Comparison of ENCODE assay signal across 29 cellular contexts in the genomic region with DNA sequence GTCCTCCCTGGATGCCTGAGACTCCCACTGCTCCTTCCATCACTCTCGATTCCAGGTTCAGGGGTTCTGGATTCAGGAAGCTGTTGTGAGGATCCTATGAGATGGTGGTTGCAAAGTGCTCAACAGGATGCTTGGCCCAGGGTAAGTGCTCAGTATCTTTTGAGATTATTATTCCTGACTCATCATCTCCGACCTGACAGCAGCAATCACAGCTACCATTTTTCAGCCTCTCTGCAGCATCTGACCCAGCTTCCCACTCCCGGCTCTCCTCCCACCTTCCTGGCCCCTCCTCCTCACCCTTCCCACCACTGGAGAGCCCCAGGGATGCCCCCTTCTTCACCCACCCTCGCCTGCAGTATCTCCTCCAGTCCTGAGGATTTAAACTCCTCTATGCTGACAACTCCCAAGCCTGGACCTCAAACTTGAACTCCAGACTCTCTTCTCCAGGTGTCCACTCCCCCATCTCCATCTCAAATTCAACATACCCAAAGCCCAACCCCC. TPM values are rescaled to one million over a fixed set of nuclear protein-coding genes. Genes with fewer than 3 reads are reported as not detected.
A peak's percentile ranks its signal among the peaks of the same experiment; 100 is the strongest.
DNase-seq lines count a peak whose midpoint lies in the region; ATAC-seq, FAIRE-seq and TF ChIP-seq lines count a peak whose summit lies in the region.
"Had no signal": no experiment of that assay in that cellular context is flagged by ENCODE, and none has a peak within 500 bp of the region (broad histone marks: within the 10 kb centered on the region; RNA-seq: fewer than 3 reads in every experiment).

No MANE protein-coding gene starts in this region.

- H2AFZ ChIP-seq in neuronal stem cell (ENCODE audit: low read length) (no peak overlapping the region), HepG2 (ENCODE audit: low read length) (no peak overlapping the region)
- H2AFZ ChIP-seq: PC-9 had no signal

- no peak for DNase-seq in activated naive CD4-positive, alpha-beta T cell treated with Interleukin-2 at 50 U/mL for 16 hours
- DNase-seq in amniotic epithelial cell (ENCODE audit: low read depth) = peak; percentile 24
- no peak for DNase-seq in neuronal stem cell (ENCODE audit: low spot score)
- no peak for DNase-seq in tibial artery
- DNase-seq in AML-193 (lab: John Stamatoyannopoulos, UW) = no peak
- DNase-seq in HepG2 (ENCODE audit: low spot score) = no peak
- DNase-seq in NCI-H1417 treated with DMSO at 0.1 percent for 48 hours (lab: John Stamatoyannopoulos, UW) = no peak
- DNase-seq: 8988T; ACHN; CD4-positive, CD25-positive, alpha-beta regulatory T cell; DMS53; KBM-7; MV-4-11; NCI-H1105; NCI-H146; NCI-H1930; NCI-H2107; NCI-H526 treated with DMSO at 0.1 percent for 48 hours; SHP77 treated with DMSO at 0.1 percent for 48 hours; SW 1271 had no signal

- H2AK5ac ChIP-seq in neuronal stem cell (ENCODE audit: low read depth, low read length) = no peak overlapping the region

- in situ Hi-C loops in HepG2 (cut with HindIII; ENCODE audit: extremely low pct_ligation_motif_present, low pct_unique_long_range_greater_than_20kb) = no loop called here

- peaks cover 2% of the 10 kb centered on the region for H3K79me1 ChIP-seq in neuronal stem cell (ENCODE audit: low read depth, low read length)

- no peak overlapping the region for H3K4me3 Mint-ChIP-seq in activated naive CD4-positive, alpha-beta T cell treated with anti-CD3 and anti-CD28 coated beads, Interleukin-2, amount 50 U/mL, for 24 hours
- H3K4me3 Mint-ChIP-seq: CD4-positive, CD25-positive, alpha-beta regulatory T cell had no signal

- no peak overlapping the region for H3K9ac ChIP-seq in neuronal stem cell (ENCODE audit: low read depth, low read length, poor library complexity)
- no peak overlapping the region for H3K9ac ChIP-seq in HepG2 (ENCODE audit: insufficient read depth, low read depth, low read length)
- H3K9ac ChIP-seq: BLaER1 had no signal

- H2BK12ac ChIP-seq in neuronal stem cell (ENCODE audit: low read length) = no peak overlapping the region

- no peak overlapping the region for H3K18ac ChIP-seq in neuronal stem cell (ENCODE audit: low read length)

- no peaks in the 10 kb centered on the region for H4K20me1 ChIP-seq in HepG2 (ENCODE audit: insufficient read depth, low read length)
- H4K20me1 ChIP-seq: BLaER1 had no signal

- H3K4me2 ChIP-seq in neuronal stem cell (ENCODE audit: insufficient read depth, low read length, poor library complexity, severe bottlenecking) (no peak overlapping the region), HepG2 (ENCODE audit: low read depth, low read length) (no peak overlapping the region)
- H3K4me2 ChIP-seq: BLaER1, PC-9 had no signal

- H3K36me3 ChIP-seq in neuronal stem cell (replicated peaks in 1 of 2; ENCODE audit: control insufficient read depth in 2 of 2, insufficient read depth in 2 of 2, low read length in 2 of 2) = peaks cover 0 to 32% of the 10 kb centered on the region in 2 donors
- H3K36me3 ChIP-seq in tibial artery = peaks cover 27 to 55% (median 36%) of the 10 kb centered on the region in 3 donors
- H3K36me3 ChIP-seq in HepG2 (replicated peaks in 1 of 2; ENCODE audit: control insufficient read depth in 1 of 2, insufficient read depth in 2 of 2, low read length in 2 of 2) = no peaks in the 10 kb centered on the region
- H3K36me3 ChIP-seq: HAP-1 had no signal

- H3K9me3 Mint-ChIP-seq in activated naive CD4-positive, alpha-beta T cell treated with anti-CD3 and anti-CD28 coated beads, Interleukin-2, amount 50 U/mL, for 24 hours = peaks cover 5% of the 10 kb centered on the region

- H3K4me3 ChIP-seq in neuronal stem cell (ENCODE audit: low read length in 2 of 2) = no peak overlapping the region
- H3K4me3 ChIP-seq in tibial artery = no peak overlapping the region
- no peak overlapping the region for H3K4me3 ChIP-seq in HepG2 (replicated peaks in 1 of 3; ENCODE audit: insufficient read depth in 1 of 3, low read depth in 2 of 3, low read length in 3 of 3)
- H3K4me3 ChIP-seq: BLaER1, HAP-1, PC-9 had no signal

- no peak overlapping the region for H4K91ac ChIP-seq in neuronal stem cell (ENCODE audit: low read depth, low read length, poor library complexity)

- H3K9me3 ChIP-seq in neuronal stem cell (replicated peaks in 1 of 2; ENCODE audit: control insufficient read depth in 2 of 2, insufficient read depth in 1 of 2, low read depth in 1 of 2, low read length in 2 of 2) = peaks cover 0 to 3% of the 10 kb centered on the region in 2 donors
- no peaks in the 10 kb centered on the region for H3K9me3 ChIP-seq in tibial artery
- no peaks in the 10 kb centered on the region for H3K9me3 ChIP-seq in HepG2 (ENCODE audit: low read length)
- H3K9me3 ChIP-seq: HAP-1 had no signal

- WGBS in neuronal stem cell (ENCODE audit: extremely low coverage in 2 of 2, insufficient read length in 2 of 2, insufficient replicate concordance in 1 of 2), 2 donors = no CpG with 5 or more reads among the region's 4 CpGs
- 0% methylated on average over 4 of the region's 4 CpGs for WGBS in HepG2 (ENCODE audit: low lambda C conversion rate)

- TF ChIP-seq RAD21 in HepG2 (CRISPR knock-in tag; IDR thresholded peaks at IDR 0.05) = no peak

- H3K14ac ChIP-seq in neuronal stem cell (ENCODE audit: low read length) = no peak overlapping the region

- H3K4me1 Mint-ChIP-seq in activated naive CD4-positive, alpha-beta T cell treated with anti-CD3 and anti-CD28 coated beads, Interleukin-2, amount 50 U/mL, for 24 hours = no peaks in the 10 kb centered on the region

- no peaks in the 10 kb centered on the region for H3K36me3 Mint-ChIP-seq in activated naive CD4-positive, alpha-beta T cell treated with anti-CD3 and anti-CD28 coated beads, Interleukin-2, amount 50 U/mL, for 24 hours
- H3K36me3 Mint-ChIP-seq: CD4-positive, CD25-positive, alpha-beta regulatory T cell had no signal

- no peak for TF ChIP-seq EP300 in HepG2 (IDR thresholded peaks at IDR 0.05; ENCODE audit: low read depth in 2 of 2, low read length in 2 of 2)
- no peak for TF ChIP-seq EP300 in HepG2 (CRISPR knock-in tag; IDR thresholded peaks at IDR 0.05; ENCODE audit: borderline replicate concordance)

- no peak for FAIRE-seq in HepG2 (lab: Jason Lieb, UNC)
- FAIRE-seq: D721Med, GM18507 had no signal

- TF ChIP-seq POLR2A in HepG2 (IDR thresholded peaks at IDR 0.05; ENCODE audit: insufficient read depth in 1 of 2, low read depth in 2 of 2, low read length in 2 of 2) = no peak

- intact Hi-C loops in tibial artery (cut with DNase I; ENCODE audit: low total_unique reads) (no loop called here), HepG2 (cut with micrococcal nuclease; ENCODE audit: unreplicated experiment) (no loop called here)

- H3K27ac Mint-ChIP-seq in activated naive CD4-positive, alpha-beta T cell treated with anti-CD3 and anti-CD28 coated beads, Interleukin-2, amount 50 U/mL, for 24 hours = peak overlapping the region; percentile 41
- H3K27ac Mint-ChIP-seq: CD4-positive, CD25-positive, alpha-beta regulatory T cell had no signal

- no peak overlapping the region for H4K8ac ChIP-seq in neuronal stem cell (ENCODE audit: low read depth, low read length)

- H3K27ac ChIP-seq in neuronal stem cell (replicated peaks; ENCODE audit: low read length) (no peak overlapping the region), tibial artery (peak overlapping the region; percentile 43 to 75), HepG2 (ENCODE audit: extremely low read length, insufficient read depth, low read length) (no peak overlapping the region)
- H3K27ac ChIP-seq: BLaER1, PC-9, RWPE1 had no signal

- POLR2A ChIA-PET in HepG2 (lab: Yijun Ruan, JAX) = no interaction called here

- no peaks in the 10 kb centered on the region for H3K27me3 ChIP-seq in neuronal stem cell (ENCODE audit: control insufficient read depth in 3 of 3, insufficient read depth in 3 of 3, low read depth in 1 of 3, low read length in 3 of 3)
- no peaks in the 10 kb centered on the region for H3K27me3 ChIP-seq in tibial artery
- H3K27me3 ChIP-seq in HepG2 (ENCODE audit: control insufficient read depth in 1 of 2, insufficient read depth in 2 of 2, low read length in 2 of 2) = peaks cover 2 to 29% of the 10 kb centered on the region in 2 experiments; a peak in 2 of 5 replicates
- H3K27me3 ChIP-seq: BLaER1 had no signal

- H3K79me2 ChIP-seq in HepG2 (ENCODE audit: insufficient read depth, low read length) = no peaks in the 10 kb centered on the region

- H3K23ac ChIP-seq in neuronal stem cell (ENCODE audit: low read depth, low read length, poor library complexity) = no peak overlapping the region

- no peak overlapping the region for H3K4ac ChIP-seq in neuronal stem cell (ENCODE audit: low read length)

- H2BK15ac ChIP-seq in neuronal stem cell (ENCODE audit: low read length) = no peak overlapping the region

- no peaks in the 10 kb centered on the region for H3K4me1 ChIP-seq in neuronal stem cell (ENCODE audit: control insufficient read depth in 2 of 2, insufficient read depth in 1 of 2, low read depth in 1 of 2, low read length in 2 of 2)
- H3K4me1 ChIP-seq in tibial artery = peaks cover 0 to 73% (median 5%) of the 10 kb centered on the region in 4 donors
- no peaks in the 10 kb centered on the region for H3K4me1 ChIP-seq in HepG2 (ENCODE audit: insufficient read depth, low read length)
- H3K4me1 ChIP-seq: BLaER1, HAP-1 had no signal

- peaks cover 13% of the 10 kb centered on the region for H3K27me3 Mint-ChIP-seq in activated naive CD4-positive, alpha-beta T cell treated with anti-CD3 and anti-CD28 coated beads, Interleukin-2, amount 50 U/mL, for 24 hours

- CTCF ChIA-PET in HepG2 (lab: Yijun Ruan, JAX; ENCODE audit: low intra/inter-chr PET ratio, low total read pairs) = interaction anchor here (1.2 kb wide), 1 partner anchor 185 kb away, joined by 3 read pairs; no protein-coding TSS in a partner anchor

- no peak overlapping the region for H2BK120ac ChIP-seq in neuronal stem cell (ENCODE audit: low read depth, low read length)

- no peak for ATAC-seq in HepG2

- H2BK5ac ChIP-seq in neuronal stem cell (ENCODE audit: low read length) = peak overlapping the region; percentile 32

- no peak for TF ChIP-seq CTCF in tibial artery (IDR thresholded peaks at IDR 0.05)
- TF ChIP-seq CTCF in HepG2 (CRISPR knock-in tag; IDR thresholded peaks at IDR 0.05) = no peak

- no TSS peak for BruUV-seq in HepG2 (replicated peaks; lab: Mats Ljungman, UMichigan)

RNA-seq across cellular contexts. Expression of gene KCNB1, which starts 36.8 kb away (rescaled TPM):
- 0.52 TPM for polyA plus RNA-seq in neuronal stem cell (2013, experiment 1 of 2)
- polyA plus RNA-seq in neuronal stem cell (2013, experiment 2 of 2) = 0.51 TPM
- total RNA-seq in HepG2 (2016; rRNA removed; fragmentation: Illumina TruSeq; extraction: Trizol) = 0.02 TPM in 1 of 2 replicates, not detected in the other
- not detected in 2 replicates for total RNA-seq in HepG2 (2016; cell fraction: cytosol; rRNA removed; fragmentation: Illumina TruSeq; extraction: Trizol; ENCODE audit: low read depth)
- total RNA-seq in HepG2 (2016; cell fraction: insoluble cytoplasmic fraction; rRNA removed; fragmentation: Illumina TruSeq; extraction: Trizol) = 0.04 TPM in 1 of 2 replicates, not detected in the other
- total RNA-seq in HepG2 (2016; cell fraction: membrane; rRNA removed; fragmentation: Illumina TruSeq; extraction: Trizol) = not detected in 2 replicates
- total RNA-seq in HepG2 (2016; cell fraction: nucleus; rRNA removed; fragmentation: Illumina TruSeq; extraction: Trizol) = 0.09 TPM in 1 of 2 replicates, not detected in the other
- polyA plus RNA-seq in HepG2 (2011; rRNA removed) = 0.01 TPM in 1 of 2 replicates, not detected in the other
- polyA plus RNA-seq in HepG2 (2011; cell fraction: cytosol; rRNA removed) = 0.03 TPM in 1 of 2 replicates, not detected in the other
- polyA plus RNA-seq in HepG2 (2011; cell fraction: nucleus; rRNA removed) = not detected in 2 replicates
- polyA plus RNA-seq in HepG2 (2012) = 0.05 and 0.09 TPM in 2 replicates
- polyA plus RNA-seq in HepG2 (2016; cell fraction: cytosol; fragmentation: Illumina TruSeq; extraction: Trizol; ENCODE audit: low read depth) = not detected in 2 replicates
- not detected in 2 replicates for polyA plus RNA-seq in HepG2 (2016; cell fraction: insoluble cytoplasmic fraction; fragmentation: Illumina TruSeq; extraction: Trizol; ENCODE audit: low read depth)
- polyA plus RNA-seq in HepG2 (2016; cell fraction: membrane; fragmentation: Illumina TruSeq; extraction: Trizol; ENCODE audit: low read depth) = not detected in 2 replicates
- not detected in 2 replicates for polyA plus RNA-seq in HepG2 (2016; cell fraction: nucleus; fragmentation: Illumina TruSeq; extraction: Trizol; ENCODE audit: insufficient read depth, low read depth)
- 0.16 TPM in 1 of 2 replicates, not detected in the other for polyA minus RNA-seq in HepG2 (2011; rRNA and poly(A)+ RNA removed; ENCODE audit: low replicate concordance)
- polyA minus RNA-seq in HepG2 (2011; cell fraction: cytosol; rRNA and poly(A)+ RNA removed) = not detected in 2 replicates
- polyA minus RNA-seq in HepG2 (2011; cell fraction: nucleus; rRNA and poly(A)+ RNA removed) = under 0.01 TPM in 1 of 2 replicates, not detected in the other
- total RNA-seq: CD4-positive, CD25-positive, alpha-beta regulatory T cell; NCI-H460 had no signal

RNA-seq across cellular contexts. Expression of gene PTGIS, which starts 48.7 kb away (rescaled TPM):
- 46.9 TPM for polyA plus RNA-seq in neuronal stem cell (2013, experiment 1 of 2)
- polyA plus RNA-seq in neuronal stem cell (2013, experiment 2 of 2) = 49.5 TPM
- total RNA-seq in HepG2 (2016; rRNA removed; fragmentation: Illumina TruSeq; extraction: Trizol) = not detected in 2 replicates
- not detected in 2 replicates for total RNA-seq in HepG2 (2016; cell fraction: cytosol; rRNA removed; fragmentation: Illumina TruSeq; extraction: Trizol; ENCODE audit: low read depth)
- total RNA-seq in HepG2 (2016; cell fraction: insoluble cytoplasmic fraction; rRNA removed; fragmentation: Illumina TruSeq; extraction: Trizol) = not detected in 2 replicates
- total RNA-seq in HepG2 (2016; cell fraction: membrane; rRNA removed; fragmentation: Illumina TruSeq; extraction: Trizol) = not detected in 2 replicates
- not detected in 2 replicates for total RNA-seq in HepG2 (2016; cell fraction: nucleus; rRNA removed; fragmentation: Illumina TruSeq; extraction: Trizol)
- polyA plus RNA-seq in HepG2 (2011; rRNA removed) = not detected in 2 replicates
- polyA plus RNA-seq in HepG2 (2011; cell fraction: cytosol; rRNA removed) = not detected in 2 replicates
- polyA plus RNA-seq in HepG2 (2011; cell fraction: nucleus; rRNA removed) = not detected in 2 replicates
- polyA plus RNA-seq in HepG2 (2012) = not detected in 2 replicates
- polyA plus RNA-seq in HepG2 (2016; cell fraction: cytosol; fragmentation: Illumina TruSeq; extraction: Trizol; ENCODE audit: low read depth) = not detected in 2 replicates
- not detected in 2 replicates for polyA plus RNA-seq in HepG2 (2016; cell fraction: insoluble cytoplasmic fraction; fragmentation: Illumina TruSeq; extraction: Trizol; ENCODE audit: low read depth)
- not detected in 2 replicates for polyA plus RNA-seq in HepG2 (2016; cell fraction: membrane; fragmentation: Illumina TruSeq; extraction: Trizol; ENCODE audit: low read depth)
- not detected in 2 replicates for polyA plus RNA-seq in HepG2 (2016; cell fraction: nucleus; fragmentation: Illumina TruSeq; extraction: Trizol; ENCODE audit: insufficient read depth, low read depth)
- not detected in 2 replicates for polyA minus RNA-seq in HepG2 (2011; rRNA and poly(A)+ RNA removed; ENCODE audit: low replicate concordance)
- not detected in 2 replicates for polyA minus RNA-seq in HepG2 (2011; cell fraction: cytosol; rRNA and poly(A)+ RNA removed)
- polyA minus RNA-seq in HepG2 (2011; cell fraction: nucleus; rRNA and poly(A)+ RNA removed) = not detected in 2 replicates
- total RNA-seq: CD4-positive, CD25-positive, alpha-beta regulatory T cell; MCF 10A; NCI-H460 had no signal
- polyA plus RNA-seq: CD4-positive, CD25-positive, alpha-beta regulatory T cell had no signal

Comparison
In these comparisons a context has a peak if more than half of its experiments do, and no peak if none do; other contexts are left out.
1. H3K27ac ChIP-seq: peak in tibial artery (2 of 2); none in neuronal stem cell (single experiment) and HepG2 (single experiment).